In the genomic region with DNA sequence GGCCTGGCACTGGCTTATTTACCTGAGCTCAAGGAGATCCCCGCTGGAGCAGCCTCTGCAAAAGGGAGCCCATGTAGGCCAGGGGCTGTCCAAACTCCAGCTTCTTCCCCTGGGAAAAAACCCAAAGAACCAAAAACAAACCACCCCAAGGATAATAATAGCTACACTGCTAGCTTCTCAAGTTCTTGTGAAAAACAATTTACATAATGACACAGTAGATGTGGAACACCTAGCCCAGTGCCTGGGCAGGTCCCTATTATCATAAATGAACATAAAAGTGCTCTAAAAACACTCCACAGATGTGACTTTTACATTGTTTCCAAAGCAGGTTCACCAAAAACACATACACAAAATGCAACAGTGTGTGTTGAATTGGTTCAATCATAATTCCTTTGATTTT, we compare ENCODE assay signal across 23 cellular contexts.
"Had no signal": no experiment of that assay in that cellular context is flagged by ENCODE, and none has a peak within 500 bp of the region (broad histone marks: within the 10 kb centered on the region; RNA-seq: fewer than 3 reads in every experiment).

No MANE protein-coding gene starts in this region.

- H3K4me3 Mint-ChIP-seq: effector memory CD8-positive, alpha-beta T cell; immature natural killer cell; natural killer cell; neural crest cell had no signal

- H3K9me3 Mint-ChIP-seq: effector memory CD8-positive, alpha-beta T cell; immature natural killer cell; natural killer cell; neural crest cell had no signal

- H3K27me3 Mint-ChIP-seq: effector memory CD8-positive, alpha-beta T cell had no signal

- H3K27ac ChIP-seq: coronary artery, lower lobe of right lung, neutrophil, pancreas, psoas muscle, spleen, suprapubic skin, transverse colon, upper lobe of right lung, uterus had no signal

- H3K27me3 ChIP-seq: neutrophil, pancreas, spleen, suprapubic skin, transverse colon, upper lobe of right lung, uterus had no signal

- DNase-seq: dermis blood vessel endothelial cell; effector memory CD8-positive, alpha-beta T cell; hypothalamus; immature natural killer cell; islet precursor cell; kidney glomerular epithelial cell; left colon; left ventricle myocardium superior; lower lobe of right lung; natural killer cell; psoas muscle; right cardiac atrium; spleen; stimulated activated naive CD4-positive, alpha-beta T cell treated with Interleukin-2 at 50 U/mL for 16 hours; transverse colon; uterus had no signal

- H3K4me1 Mint-ChIP-seq: immature natural killer cell, natural killer cell had no signal

- H3K36me3 Mint-ChIP-seq: natural killer cell had no signal

- H3K4me3 ChIP-seq: coronary artery, lower lobe of right lung, pancreas, psoas muscle, skin epidermis, spleen, suprapubic skin, transverse colon, upper lobe of right lung, uterus had no signal

- H3K36me3 ChIP-seq: neutrophil, uterus had no signal

- ATAC-seq: effector memory CD8-positive, alpha-beta T cell; left colon; left ventricle myocardium superior; lower lobe of right lung; natural killer cell; pancreas; psoas muscle; right cardiac atrium; upper lobe of right lung had no signal

- H3K9me3 ChIP-seq: lower lobe of right lung, neutrophil, pancreas, psoas muscle, spleen, suprapubic skin, transverse colon, upper lobe of right lung, uterus had no signal

- H3K4me1 ChIP-seq: pancreas, psoas muscle, spleen, uterus had no signal

- H3K27ac Mint-ChIP-seq: effector memory CD8-positive, alpha-beta T cell; immature natural killer cell; natural killer cell had no signal
